In genomic region chr4:140250989-140251552, GRCh38 we compare ENCODE assay signal across 12 cellular contexts.
DNase-seq lines count a peak whose midpoint lies in the region; ATAC-seq and TF ChIP-seq lines count a peak whose summit lies in the region.
"Had no signal": no experiment of that assay in that cellular context is flagged by ENCODE, and none has a peak within 500 bp of the region (broad histone marks: within the 10 kb centered on the region; RNA-seq: fewer than 3 reads in every experiment).

No MANE protein-coding gene starts in this region.

- no peaks in the 10 kb centered on the region for H3K36me3 ChIP-seq in breast epithelium
- H3K36me3 ChIP-seq in uterus, result no peaks in the 10 kb centered on the region

- H3K4me1 Mint-ChIP-seq in MCF 10A (ENCODE audit: insufficient read depth, unreplicated experiment) (peaks cover 15% of the 10 kb centered on the region), chondrocyte (ENCODE audit: low read depth) (peaks cover 20% of the 10 kb centered on the region)

- POLR2A ChIA-PET in MCF 10A (lab: Yijun Ruan, JAX), result interaction anchor here (0.6 to 3.9 kb wide), 4 partner anchors 66 to 421 kb away, joined by 3 to 47 read pairs (median 3); partner anchors contain the start of gene MAML3

- H3K4me3 ChIP-seq in breast epithelium (no peak overlapping the region), uterus (no peak overlapping the region)

- no peaks in the 10 kb centered on the region for H3K36me3 Mint-ChIP-seq in MCF 10A (ENCODE audit: insufficient read depth, unreplicated experiment)
- no peaks in the 10 kb centered on the region for H3K36me3 Mint-ChIP-seq in chondrocyte (ENCODE audit: low read depth)

- H3K9me3 ChIP-seq in breast epithelium (no peaks in the 10 kb centered on the region), uterus (no peaks in the 10 kb centered on the region)

- H3K27ac ChIP-seq in breast epithelium (peak overlapping the region; percentile 33 to 96), uterus (peak overlapping the region; percentile 97 to 99)

- intact Hi-C loops in breast epithelium (cut with DNase I; ENCODE audit: low total_unique reads), result loop anchor here (10.0 kb wide), 1 partner anchor 516 kb away; no protein-coding TSS in a partner anchor
- intact Hi-C loops in MCF 10A (cut with micrococcal nuclease), result loop anchor here (5.0 to 10.0 kb wide), 2 partner anchors 359 to 364 kb away; no protein-coding TSS in a partner anchor
- intact Hi-C loops in uterus (cut with DNase I; ENCODE audit: low total_unique reads), result loop anchor here (10.0 kb wide), 1 partner anchor 516 kb away; no protein-coding TSS in a partner anchor

- no peaks in the 10 kb centered on the region for H3K9me3 Mint-ChIP-seq in MCF 10A (ENCODE audit: unreplicated experiment)
- H3K9me3 Mint-ChIP-seq in chondrocyte (ENCODE audit: low read depth), result no peaks in the 10 kb centered on the region

- TF ChIP-seq POLR2A in breast epithelium (IDR thresholded peaks at IDR 0.05), result no peak
- TF ChIP-seq POLR2A in uterus (IDR thresholded peaks at IDR 0.05), result no peak

- TF ChIP-seq CTCF in breast epithelium (IDR thresholded peaks at IDR 0.05) (no peak), MCF 10A (IDR thresholded peaks at IDR 0.05; ENCODE audit: unreplicated experiment) (no peak), uterus (IDR thresholded peaks at IDR 0.05) (no peak), chondrocyte (IDR thresholded peaks at IDR 0.05) (no peak)

- H3K4me3 Mint-ChIP-seq in MCF 10A (ENCODE audit: unreplicated experiment) (no peak overlapping the region), chondrocyte (ENCODE audit: unreplicated experiment) (no peak overlapping the region)

- ATAC-seq in HG02763 (IDR thresholded peaks at IDR 0.05; ENCODE audit: unreplicated experiment), result no peak
- ATAC-seq: Right ventricle myocardium inferior had no signal

- H3K27me3 ChIP-seq in breast epithelium, result no peaks in the 10 kb centered on the region
- H3K27me3 ChIP-seq in uterus, result no peaks in the 10 kb centered on the region

- H3K27me3 Mint-ChIP-seq in MCF 10A (ENCODE audit: insufficient read depth, unreplicated experiment) (no peaks in the 10 kb centered on the region), chondrocyte (ENCODE audit: low read depth) (no peaks in the 10 kb centered on the region)

- no peak overlapping the region for H3K27ac Mint-ChIP-seq in MCF 10A (ENCODE audit: low read depth, unreplicated experiment)
- H3K27ac Mint-ChIP-seq in chondrocyte (ENCODE audit: unreplicated experiment), result no peak overlapping the region

- H3K4me1 ChIP-seq in breast epithelium (peaks cover 0 to 4% of the 10 kb centered on the region in 2 donors), uterus (peaks cover 0 to 14% of the 10 kb centered on the region in 2 donors)

- no peak for DNase-seq in breast epithelium (ENCODE audit: low spot score in 2 of 2)
- DNase-seq in MCF 10A (ENCODE audit: unreplicated experiment), result no peak
- peak; percentile 52 for DNase-seq in SK-N-DZ (ENCODE audit: low spot score)
- DNase-seq in kidney tubule cell (ENCODE audit: low spot score), result peak; percentile 54
- no peak for DNase-seq in uterus
- DNase-seq in chondrocyte (ENCODE audit: low spot score), result no peak
- DNase-seq in dermis blood vessel endothelial cell, result no peak
- DNase-seq: activated CD4-positive, alpha-beta T cell treated with anti-CD3 and anti-CD28 coated beads, Interleukin-2, amount 50 U/mL, for 48 hours; COR-L47; NCI-H187 treated with DMSO at 0.1 percent for 48 hours had no signal

- CTCF ChIA-PET in MCF 10A (lab: Yijun Ruan, JAX), result interaction anchor here (0.6 to 1.7 kb wide), 8 partner anchors 13 to 518 kb away, joined by 3 to 7 read pairs (median 4); no protein-coding TSS in a partner anchor

- no TSS peak for BruUV-seq in MCF 10A (replicated peaks; lab: Mats Ljungman, UMichigan)

Comparison
In these comparisons a context has a peak if more than half of its experiments do, and no peak if none do; other contexts are left out.
1. DNase-seq: peak in SK-N-DZ (single experiment) and kidney tubule cell (single experiment); none in breast epithelium (0 of 2), MCF 10A (single experiment), uterus (0 of 2), chondrocyte (single experiment) and dermis blood vessel endothelial cell (single experiment).